ENCODE assay signal across 1 cellular context in genomic region chr17:79821331-79822095, GRCh38.
TF ChIP-seq lines count a peak whose summit lies in the region.

No MANE protein-coding gene starts in this region.

TF ChIP-seq in HepG2, 621 proteins besides CTCF, POLR2A, EP300 and RAD21 (continued from another document and continues in another):
- TF ChIP-seq, protein P1, sequence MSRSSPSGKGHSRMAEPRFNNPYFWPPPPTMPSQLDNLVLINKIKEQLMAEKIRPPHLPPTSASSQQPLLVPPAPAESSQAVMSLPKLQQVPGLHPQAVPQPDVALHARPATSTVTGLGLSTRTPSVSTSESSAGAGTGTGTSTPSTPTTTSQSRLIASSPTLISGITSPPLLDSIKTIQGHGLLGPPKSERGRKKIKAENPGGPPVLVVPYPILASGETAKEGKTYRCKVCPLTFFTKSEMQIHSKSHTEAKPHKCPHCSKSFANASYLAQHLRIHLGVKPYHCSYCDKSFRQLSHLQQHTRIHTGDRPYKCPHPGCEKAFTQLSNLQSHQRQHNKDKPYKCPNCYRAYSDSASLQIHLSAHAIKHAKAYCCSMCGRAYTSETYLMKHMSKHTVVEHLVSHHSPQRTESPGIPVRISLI (CRISPR knock-in tag; IDR thresholded peaks at IDR 0.05; ENCODE audit: borderline replicate concordance): no peak
- TF ChIP-seq KLF16 (CRISPR knock-in tag; IDR thresholded peaks at IDR 0.05): peak in 1 of 2 experiments; percentile 90; a peak in 2 of 4 replicates
- TF ChIP-seq HIVEP1 (CRISPR knock-in tag; IDR thresholded peaks at IDR 0.05): 0 out of 2 replicates have a peak, but pooled peaks have one; percentile 20
- TF ChIP-seq ZNF614 (CRISPR knock-in tag; IDR thresholded peaks at IDR 0.05; ENCODE audit: borderline replicate concordance): peak; percentile 85
- no peak for TF ChIP-seq ZMAT3 (CRISPR knock-in tag; conservative IDR thresholded peaks at IDR 0.05)
- peak; percentile 76 for TF ChIP-seq PHF5A (CRISPR knock-in tag; IDR thresholded peaks at IDR 0.05; ENCODE audit: low read depth, unreplicated experiment)
- TF ChIP-seq ZBTB10 (CRISPR knock-in tag; IDR thresholded peaks at IDR 0.05; ENCODE audit: borderline replicate concordance): peak; percentile 86
- no peak for TF ChIP-seq ZBTB46 (CRISPR knock-in tag; IDR thresholded peaks at IDR 0.05; ENCODE audit: borderline replicate concordance)
- TF ChIP-seq MTA1 (CRISPR knock-in tag; IDR thresholded peaks at IDR 0.05; ENCODE audit: borderline replicate concordance): peak; percentile 24
- peak; percentile 96 for TF ChIP-seq ZBTB7B (CRISPR knock-in tag; IDR thresholded peaks at IDR 0.05)
- TF ChIP-seq PHF21A (CRISPR knock-in tag; IDR thresholded peaks at IDR 0.05): peak; percentile 93
- peak; percentile 51; the same call in 1 of the 2 replicates for TF ChIP-seq KDM4B (CRISPR knock-in tag; IDR thresholded peaks at IDR 0.05)
- TF ChIP-seq PTBP1 (IDR thresholded peaks at IDR 0.05; ENCODE audit: low read depth, low read length, poor library complexity, severe bottlenecking): no peak
- TF ChIP-seq REPIN1 (CRISPR knock-in tag; IDR thresholded peaks at IDR 0.05; ENCODE audit: borderline replicate concordance, low read depth): peak; percentile 84
- TF ChIP-seq, protein P2, sequence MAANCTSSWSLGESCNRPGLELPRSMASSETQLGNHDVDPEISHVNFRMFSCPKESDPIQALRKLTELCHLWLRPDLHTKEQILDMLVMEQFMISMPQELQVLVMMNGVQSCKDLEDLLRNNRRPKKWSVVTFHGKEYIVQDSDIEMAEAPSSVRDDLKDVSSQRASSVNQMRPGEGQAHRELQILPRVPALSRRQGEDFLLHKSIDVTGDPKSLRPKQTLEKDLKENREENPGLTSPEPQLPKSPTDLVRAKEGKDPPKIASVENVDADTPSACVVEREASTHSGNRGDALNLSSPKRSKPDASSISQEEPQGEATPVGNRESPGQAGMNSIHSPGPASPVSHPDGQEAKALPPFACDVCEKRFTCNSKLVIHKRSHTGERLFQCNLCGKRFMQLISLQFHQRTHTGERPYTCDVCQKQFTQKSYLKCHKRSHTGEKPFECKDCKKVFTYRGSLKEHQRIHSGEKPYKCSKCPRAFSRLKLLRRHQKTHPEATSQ (CRISPR knock-in tag; IDR thresholded peaks at IDR 0.05; ENCODE audit: borderline replicate concordance): 0 out of 2 replicates have a peak, but pooled peaks have one; percentile 36
- TF ChIP-seq ZNF660 (CRISPR knock-in tag; IDR thresholded peaks at IDR 0.05; ENCODE audit: borderline replicate concordance, low read depth): no peak
- TF ChIP-seq ZBTB1 (CRISPR knock-in tag; IDR thresholded peaks at IDR 0.05; ENCODE audit: borderline replicate concordance): no peak
- 0 out of 2 replicates have a peak, but pooled peaks have one; percentile 60 for TF ChIP-seq ZNF724P (CRISPR knock-in tag; IDR thresholded peaks at IDR 0.05; ENCODE audit: borderline replicate concordance)
- no peak for TF ChIP-seq FLYWCH1 (CRISPR knock-in tag; IDR thresholded peaks at IDR 0.05)
- no peak for TF ChIP-seq ZNF318 (CRISPR knock-in tag; IDR thresholded peaks at IDR 0.05)
- peak; percentile 21; the same call in 1 of the 2 replicates for TF ChIP-seq ATF3 (CRISPR knock-in tag; IDR thresholded peaks at IDR 0.05)
- TF ChIP-seq ZNF644 (CRISPR knock-in tag; IDR thresholded peaks at IDR 0.05; ENCODE audit: low read depth): peak; percentile 54; the same call in 1 of the 2 replicates
- TF ChIP-seq FOXA1 (IDR thresholded peaks at IDR 0.05): peak; percentile 80
- peak; percentile 98 for TF ChIP-seq FOXA1 (CRISPR knock-in tag; IDR thresholded peaks at IDR 0.05)
- TF ChIP-seq CREB1 (IDR thresholded peaks at IDR 0.05): no peak
- no peak for TF ChIP-seq CREB1 (CRISPR knock-in tag; IDR thresholded peaks at IDR 0.05)
- peak; percentile 47; the same call in 1 of the 2 replicates for TF ChIP-seq PHF8 (CRISPR knock-in tag; IDR thresholded peaks at IDR 0.05)
- TF ChIP-seq IRF1 (CRISPR knock-in tag; IDR thresholded peaks at IDR 0.05; ENCODE audit: low read depth): no peak; the same call in 1 of the 2 replicates
- TF ChIP-seq KLF6 (CRISPR knock-in tag; IDR thresholded peaks at IDR 0.05): peak; percentile 82; the same call in 1 of the 2 replicates
- no peak for TF ChIP-seq TCF7L2 (IDR thresholded peaks at IDR 0.05; ENCODE audit: low read depth, low read length)
- no peak for TF ChIP-seq SRSF4 (IDR thresholded peaks at IDR 0.05; ENCODE audit: low read depth, low read length, poor library complexity, severe bottlenecking)
- peak; percentile 72; the same call in 1 of the 2 replicates for TF ChIP-seq ZNF747 (CRISPR knock-in tag; IDR thresholded peaks at IDR 0.05; ENCODE audit: borderline replicate concordance)
- TF ChIP-seq SKIL (CRISPR knock-in tag; IDR thresholded peaks at IDR 0.05; ENCODE audit: borderline replicate concordance): peak; percentile 82
- TF ChIP-seq XBP1 (CRISPR knock-in tag; IDR thresholded peaks at IDR 0.05): no peak; the same call in 1 of the 2 replicates
- no peak for TF ChIP-seq HOXA7 (CRISPR knock-in tag; IDR thresholded peaks at IDR 0.05)
- TF ChIP-seq ZZZ3 (CRISPR knock-in tag; IDR thresholded peaks at IDR 0.05; ENCODE audit: borderline replicate concordance): no peak
- peak; percentile 76; the same call in 1 of the 2 replicates for TF ChIP-seq ZHX1 (CRISPR knock-in tag; IDR thresholded peaks at IDR 0.05; ENCODE audit: low read depth)
